8 cellular contexts compared by ENCODE assay signal in genomic region chr2:96174251-96175144, GRCh38. TPM values are rescaled to one million over a fixed set of nuclear protein-coding genes. Genes with fewer than 3 reads are reported as not detected.
DNase-seq lines count a peak whose midpoint lies in the region; ATAC-seq and TF ChIP-seq lines count a peak whose summit lies in the region.

No MANE protein-coding gene starts in this region.

- peak; percentile 95 for TF ChIP-seq CTCF in HFFc6 (IDR thresholded peaks at IDR 0.05)
- peak; percentile 70 to 92 (median 82) for TF ChIP-seq CTCF in gastrocnemius medialis (IDR thresholded peaks at IDR 0.05 in 4 of 5, conservative IDR thresholded peaks at IDR 0.05 in 1 of 5)

- H3K4me3 Mint-ChIP-seq in HFFc6, result no peak overlapping the region
- H3K4me3 Mint-ChIP-seq in T-helper 2 cell treated with Interferon-gamma antibody and Interleukin-4, amounts not matched to agents 5 μg/mL and 100 μg/mL, for 36 hours, result no peak overlapping the region

- DNase-seq in GF-D8 (lab: John Stamatoyannopoulos, UW) (peak; percentile 16), HFFc6 (peak; percentile 45), NCI-H146 (lab: John Stamatoyannopoulos, UW) (peak; percentile 75), amniotic epithelial cell (ENCODE audit: low read depth) (peak; percentile 32), right cardiac atrium (peak; percentile 65 to 88 (median 87)), gastrocnemius medialis (peak; percentile 53 to 71), GM19240 (ENCODE audit: insufficient read length, low spot score) (no peak)
- peak; percentile 77 for DNase-seq in T-helper 2 cell treated with Interferon-gamma antibody and Interleukin-4, amounts not matched to agents 5 μg/mL and 100 μg/mL, for 36 hours (ENCODE audit: low spot score)

- ATAC-seq in right cardiac atrium (peak; percentile 83 to 86), gastrocnemius medialis (peak; percentile 70 to 75)

- H3K27ac ChIP-seq in right cardiac atrium (ENCODE audit: low read length) (no peak overlapping the region), gastrocnemius medialis (peak overlapping the region in 2 of 4 donors; percentile 2 to 25)

- in situ Hi-C loops in gastrocnemius medialis (cut with MboI; ENCODE audit: low sequenced_read_pairs in 4 of 4), result loop anchor here in 1 of 4 donors (10.0 kb wide), 1 partner anchor 150 kb away; no protein-coding TSS in a partner anchor

- peaks cover 32% of the 10 kb centered on the region for H3K4me1 Mint-ChIP-seq in HFFc6 (ENCODE audit: low read depth)
- H3K4me1 Mint-ChIP-seq in T-helper 2 cell treated with Interferon-gamma antibody and Interleukin-4, amounts not matched to agents 5 μg/mL and 100 μg/mL, for 36 hours (ENCODE audit: low read depth), result peaks cover 4% of the 10 kb centered on the region

- no peaks in the 10 kb centered on the region for H3K9me3 ChIP-seq in right cardiac atrium (ENCODE audit: control insufficient read depth, low read length)
- no peaks in the 10 kb centered on the region for H3K9me3 ChIP-seq in gastrocnemius medialis

- intact Hi-C loops in right cardiac atrium (cut with DNase I) (loop anchor here in 1 of 4 donors (5.0 kb wide), 1 partner anchor 37 kb away; the partner anchor contains the start of gene ASTL), gastrocnemius medialis (cut with DNase I; ENCODE audit: low total_unique reads) (loop anchor here (2.0 to 10.0 kb wide), 3 partner anchors 30 to 180 kb away; partner anchors contain the start of genes ANKRD36C and DUSP2)

- H3K9me3 Mint-ChIP-seq in HFFc6, result no peaks in the 10 kb centered on the region
- no peaks in the 10 kb centered on the region for H3K9me3 Mint-ChIP-seq in T-helper 2 cell treated with Interferon-gamma antibody and Interleukin-4, amounts not matched to agents 5 μg/mL and 100 μg/mL, for 36 hours

- H3K27me3 Mint-ChIP-seq in HFFc6 (ENCODE audit: insufficient read depth), result peaks cover 1% of the 10 kb centered on the region; the same call in 1 of the 2 replicates
- peaks cover 4% of the 10 kb centered on the region for H3K27me3 Mint-ChIP-seq in T-helper 2 cell treated with Interferon-gamma antibody and Interleukin-4, amounts not matched to agents 5 μg/mL and 100 μg/mL, for 36 hours (ENCODE audit: low read depth)

- TF ChIP-seq POLR2A in gastrocnemius medialis (IDR thresholded peaks at IDR 0.05), result no peak

- no peak overlapping the region for H3K27ac Mint-ChIP-seq in HFFc6
- H3K27ac Mint-ChIP-seq in T-helper 2 cell treated with Interferon-gamma antibody and Interleukin-4, amounts not matched to agents 5 μg/mL and 100 μg/mL, for 36 hours, result peak overlapping the region; percentile 14

- 50% methylated on average over 8 of the region's 8 CpGs for WGBS in right cardiac atrium

- no peak overlapping the region for H3K4me3 ChIP-seq in right cardiac atrium (ENCODE audit: low read length)
- H3K4me3 ChIP-seq in gastrocnemius medialis, result no peak overlapping the region

- H3K27me3 ChIP-seq in right cardiac atrium (ENCODE audit: control insufficient read depth, insufficient read depth) (no peaks in the 10 kb centered on the region), gastrocnemius medialis (no peaks in the 10 kb centered on the region)

- H3K36me3 ChIP-seq in gastrocnemius medialis, result no peaks in the 10 kb centered on the region

- H3K4me1 ChIP-seq in right cardiac atrium (ENCODE audit: control insufficient read depth, insufficient read depth, low read length) (no peaks in the 10 kb centered on the region), gastrocnemius medialis (peaks cover 0 to 12% of the 10 kb centered on the region in 2 donors)

- H3K36me3 Mint-ChIP-seq in HFFc6 (ENCODE audit: low read depth), result peaks cover 5% of the 10 kb centered on the region; the same call in 1 of the 2 replicates
- H3K36me3 Mint-ChIP-seq in T-helper 2 cell treated with Interferon-gamma antibody and Interleukin-4, amounts not matched to agents 5 μg/mL and 100 μg/mL, for 36 hours (ENCODE audit: low read depth), result no peaks in the 10 kb centered on the region

RNA-seq across cellular contexts. Expression of gene DUSP2, which starts 29.3 kb away (rescaled TPM):
- 10 to 100 TPM; 10.1 to 17.9 (median 11.5) TPM for total RNA-seq in HFFc6 (2021; fragmentation: NEBNext Ultra II Directional; extraction: Animal tissue kit (Norgen Biotek cat#: 25700))
- total RNA-seq in right cardiac atrium (1 to 10 TPM; 1.2 to 2.6 (median 1.4) TPM), gastrocnemius medialis (1 to 10 TPM; 1.6 to 4.0 (median 2.9) TPM)
- 2.2 TPM for polyA plus RNA-seq in right cardiac atrium

RNA-seq across cellular contexts. Expression of gene STARD7, which starts 34.1 kb away (rescaled TPM):
- 100 to 1,000 TPM; 167 to 195 (median 180) TPM for total RNA-seq in HFFc6 (2021; fragmentation: NEBNext Ultra II Directional; extraction: Animal tissue kit (Norgen Biotek cat#: 25700))
- 100 to 1,000 TPM; 142 to 184 (median 156) TPM for total RNA-seq in right cardiac atrium
- polyA plus RNA-seq in right cardiac atrium, result 61.9 TPM
- 100 to 1,000 TPM; 237 to 512 (median 313) TPM for total RNA-seq in gastrocnemius medialis

RNA-seq across cellular contexts. Expression of gene ASTL, which starts 36.2 kb away (rescaled TPM):
- total RNA-seq in HFFc6 (2021; fragmentation: NEBNext Ultra II Directional; extraction: Animal tissue kit (Norgen Biotek cat#: 25700)), result under 1 TPM in 3 of 6 experiments, not detected in 3; 0.25 to 0.39 (median 0.31) TPM
- total RNA-seq in right cardiac atrium (not detected), gastrocnemius medialis (not detected)
- polyA plus RNA-seq in right cardiac atrium, result not detected

RNA-seq across cellular contexts. Expression of gene ADRA2B, which starts 58.1 kb away (rescaled TPM):
- not detected for total RNA-seq in HFFc6 (2021; fragmentation: NEBNext Ultra II Directional; extraction: Animal tissue kit (Norgen Biotek cat#: 25700))
- total RNA-seq in right cardiac atrium (under 1 TPM; 0.11 to 0.91 (median 0.66) TPM), gastrocnemius medialis (1 to 10 TPM; 2.4 to 5.6 (median 3.6) TPM)
- 2.2 TPM for polyA plus RNA-seq in right cardiac atrium
